In genomic region chr1:5279127-5279526, GRCh38 we compare ENCODE assay signal across 32 cellular contexts.
"Had no signal": no experiment of that assay in that cellular context is flagged by ENCODE, and none has a peak within 500 bp of the region (broad histone marks: within the 10 kb centered on the region; RNA-seq: fewer than 3 reads in every experiment).

No MANE protein-coding gene starts in this region.

- ATAC-seq: activated CD8-positive, alpha-beta T cell treated with anti-CD3 and anti-CD28 coated beads for 36 hours; activated naive CD4-positive, alpha-beta T cell treated with anti-CD3 and anti-CD28 coated beads, Interleukin-2, amount 50 U/mL, for 72 hours; activated T-cell treated with anti-CD3 and anti-CD28 coated beads, Interleukin-2, amount 50 U/mL, for 72 hours; activated T-helper 17 cell treated with anti-CD3 and anti-CD28 coated beads, Interleukin-2, amount 50 U/mL, for 72 hours; body of pancreas had no signal

- DNase-seq: activated CD4-positive, alpha-beta T cell treated with anti-CD3 and anti-CD28 coated beads, Interleukin-2, amount 10 ng/mL, durations not matched to agents 24 days and 14 days; activated CD4-positive, alpha-beta T cell treated with anti-CD3 and anti-CD28 coated beads, Interleukin-2, amount 50 U/mL, for 4 hours; activated CD8-positive, alpha-beta T cell treated with anti-CD3 and anti-CD28 coated beads for 36 hours; activated gamma-delta T cell treated with Interleukin-2 at 50 U/mL for 16 hours; activated naive CD4-positive, alpha-beta T cell treated with anti-CD3 and anti-CD28 coated beads for 36 hours; activated T-cell treated with anti-CD3 and anti-CD28 coated beads, Interleukin-2, amount 50 U/mL, for 1 hour; activated T-cell treated with anti-CD3 and anti-CD28 coated beads, Interleukin-2, amount 50 U/mL, for 72 hours; Kasumi-1; MM.1S; NCI-H1105; NCI-H1417 treated with DMSO at 0.1 percent for 48 hours; NCI-H187 treated with DMSO at 0.1 percent for 48 hours; NCI-H2081 treated with DMSO at 0.1 percent for 48 hours; NCI-H2171; NCI-H510A; NCI-H526; NCI-H748 treated with DMSO at 0.1 percent for 48 hours; NK-92 treated with Interleukin-12 subunit alpha and Interleukin-12 subunit beta, amount 100 ng/mL, for 24 hours; PC-9; Right ventricle myocardium superior had no signal

- H3K36me3 ChIP-seq: adrenal gland, breast epithelium had no signal

- H3K9me3 ChIP-seq: adrenal gland, body of pancreas, breast epithelium had no signal

- H3K4me3 Mint-ChIP-seq: activated CD4-positive, alpha-beta T cell treated with anti-CD3 and anti-CD28 coated beads, Interleukin-2, amount 10 ng/mL, durations not matched to agents 24 days and 14 days; activated CD8-positive, alpha-beta T cell treated with anti-CD3 and anti-CD28 coated beads for 36 hours; activated naive CD4-positive, alpha-beta T cell treated with anti-CD3 and anti-CD28 coated beads for 36 hours; activated T-cell treated with anti-CD3 and anti-CD28 coated beads, Interleukin-2, amount 50 U/mL, for 72 hours; activated T-helper 17 cell treated with anti-CD3 and anti-CD28 coated beads, Interleukin-2, amount 50 U/mL, for 72 hours; T-helper 1 cell treated with Interleukin-12 subunit alpha and Interleukin-12 subunit beta and Interleukin-4 antibody, amounts not matched to agents 30 μg/mL and 1 μg/mL, for 36 hours; T-helper 2 cell treated with Interferon-gamma antibody and Interleukin-4, amounts not matched to agents 5 μg/mL and 100 μg/mL, for 36 hours had no signal

- H3K4me3 ChIP-seq: adrenal gland, body of pancreas, breast epithelium, PC-9, SK-N-MC had no signal

- H3K9me3 Mint-ChIP-seq: activated CD4-positive, alpha-beta T cell treated with anti-CD3 and anti-CD28 coated beads, Interleukin-2, amount 10 ng/mL, durations not matched to agents 24 days and 14 days; activated CD8-positive, alpha-beta T cell treated with anti-CD3 and anti-CD28 coated beads for 36 hours; activated naive CD4-positive, alpha-beta T cell treated with anti-CD3 and anti-CD28 coated beads for 36 hours; activated T-cell treated with anti-CD3 and anti-CD28 coated beads, Interleukin-2, amount 50 U/mL, for 72 hours; T-helper 1 cell treated with Interleukin-12 subunit alpha and Interleukin-12 subunit beta and Interleukin-4 antibody, amounts not matched to agents 30 μg/mL and 1 μg/mL, for 36 hours; T-helper 2 cell treated with Interferon-gamma antibody and Interleukin-4, amounts not matched to agents 5 μg/mL and 100 μg/mL, for 36 hours had no signal

- H3K27me3 ChIP-seq: body of pancreas had no signal

- H3K27me3 Mint-ChIP-seq: activated CD4-positive, alpha-beta T cell treated with anti-CD3 and anti-CD28 coated beads, Interleukin-2, amount 10 ng/mL, durations not matched to agents 24 days and 14 days; activated CD8-positive, alpha-beta T cell treated with anti-CD3 and anti-CD28 coated beads for 36 hours had no signal

- H3K27ac Mint-ChIP-seq: activated CD4-positive, alpha-beta T cell treated with anti-CD3 and anti-CD28 coated beads, Interleukin-2, amount 10 ng/mL, durations not matched to agents 24 days and 14 days; activated CD8-positive, alpha-beta T cell treated with anti-CD3 and anti-CD28 coated beads for 36 hours; activated naive CD4-positive, alpha-beta T cell treated with anti-CD3 and anti-CD28 coated beads for 36 hours; activated naive CD4-positive, alpha-beta T cell treated with anti-CD3 and anti-CD28 coated beads, Interleukin-2, amount 50 U/mL, for 72 hours; activated T-cell treated with anti-CD3 and anti-CD28 coated beads, Interleukin-2, amount 50 U/mL, for 72 hours; activated T-helper 17 cell treated with anti-CD3 and anti-CD28 coated beads, Interleukin-2, amount 50 U/mL, for 72 hours; T-helper 1 cell treated with Interleukin-12 subunit alpha and Interleukin-12 subunit beta and Interleukin-4 antibody, amounts not matched to agents 30 μg/mL and 1 μg/mL, for 36 hours; T-helper 2 cell treated with Interferon-gamma antibody and Interleukin-4, amounts not matched to agents 5 μg/mL and 100 μg/mL, for 36 hours had no signal

- FAIRE-seq: astrocyte, RCC 7860, TTC549 had no signal

- H3K4me1 Mint-ChIP-seq: activated CD4-positive, alpha-beta T cell treated with anti-CD3 and anti-CD28 coated beads, Interleukin-2, amount 10 ng/mL, durations not matched to agents 24 days and 14 days; activated T-helper 17 cell treated with anti-CD3 and anti-CD28 coated beads, Interleukin-2, amount 50 U/mL, for 72 hours had no signal

- H3K4me1 ChIP-seq: adrenal gland, body of pancreas, breast epithelium had no signal

- H3K27ac ChIP-seq: adrenal gland, body of pancreas, breast epithelium, PC-9, RWPE1, SK-N-MC had no signal
